ENCODE assay signal across 1 cellular context in genomic region chr9:2802494-2802921, GRCh38.
TF ChIP-seq lines count a peak whose summit lies in the region.

No MANE protein-coding gene starts in this region.

TF ChIP-seq in IMR-90, 13 proteins besides CTCF, POLR2A, EP300 and RAD21:
- peak; percentile 89 for TF ChIP-seq CEBPB (IDR thresholded peaks at IDR 0.05; ENCODE audit: low read depth, low read length)
- TF ChIP-seq FOS (IDR thresholded peaks at IDR 0.05; ENCODE audit: low read depth, low read length), result peak; percentile 30; the same call in 1 of the 2 replicates
- no peak for TF ChIP-seq RFX5 (IDR thresholded peaks at IDR 0.05; ENCODE audit: low read depth, low read length)
TF ChIP-seq in IMR-90: peak in this region for 2.
